In the genomic region with DNA sequence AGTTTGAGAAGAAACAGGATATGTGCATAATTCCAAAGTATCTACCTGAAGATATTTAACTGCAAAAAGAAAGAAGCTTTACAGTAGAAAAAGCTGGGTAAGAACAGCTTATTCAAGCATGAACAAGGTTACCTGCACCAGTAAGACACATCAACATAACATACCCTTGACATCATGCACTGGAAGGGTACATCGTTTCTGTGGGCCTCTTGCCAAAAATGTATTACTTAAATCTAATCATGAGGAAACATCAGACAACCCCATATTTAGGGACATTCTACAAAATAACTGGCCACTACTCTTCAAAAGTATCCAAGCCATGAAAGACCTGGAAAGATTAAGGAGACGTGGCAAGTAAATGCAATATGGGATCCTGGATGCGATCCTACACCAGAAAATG, we compare ENCODE assay signal across 21 cellular contexts. TPM values are rescaled to one million over a fixed set of nuclear protein-coding genes. Genes with fewer than 3 reads are reported as not detected.
DNase-seq lines count a peak whose midpoint lies in the region; ATAC-seq, FAIRE-seq and TF ChIP-seq lines count a peak whose summit lies in the region.
"Had no signal": no experiment of that assay in that cellular context is flagged by ENCODE, and none has a peak within 500 bp of the region (broad histone marks: within the 10 kb centered on the region; RNA-seq: fewer than 3 reads in every experiment).

No MANE protein-coding gene starts in this region.

- no peaks in the 10 kb centered on the region for H4K20me1 ChIP-seq in GM23248 (ENCODE audit: insufficient read depth)
- no peaks in the 10 kb centered on the region for H4K20me1 ChIP-seq in GM23338 (replicated peaks; ENCODE audit: insufficient read depth)
- H4K20me1 ChIP-seq: BLaER1 had no signal

- H3K9ac ChIP-seq in GM23248 = no peak overlapping the region
- H3K9ac ChIP-seq: BLaER1 had no signal

- H3K36me3 ChIP-seq in CD8-positive, alpha-beta T cell (ENCODE audit: insufficient read depth, low read length) = no peaks in the 10 kb centered on the region
- no peaks in the 10 kb centered on the region for H3K36me3 ChIP-seq in bronchial epithelial cell (ENCODE audit: control insufficient read depth, insufficient read depth, low read length)
- H3K36me3 ChIP-seq in GM23248 (ENCODE audit: low read depth) = no peaks in the 10 kb centered on the region
- no peaks in the 10 kb centered on the region for H3K36me3 ChIP-seq in GM23338 (ENCODE audit: insufficient read depth)
- H3K36me3 ChIP-seq: BLaER1, HAP-1 had no signal

- H3K79me2 ChIP-seq in GM23248 (ENCODE audit: insufficient read depth) (no peaks in the 10 kb centered on the region), GM23338 (replicated peaks; ENCODE audit: insufficient read depth) (no peaks in the 10 kb centered on the region)

- H3K27me3 Mint-ChIP-seq in activated CD8-positive, alpha-beta T cell treated with anti-CD3 and anti-CD28 coated beads for 36 hours = no peaks in the 10 kb centered on the region
- H3K27me3 Mint-ChIP-seq in activated CD8-positive, alpha-beta T cell treated with anti-CD3 and anti-CD28 coated beads, Interleukin-2, amount 10 ng/mL, durations not matched to agents 7 days and 5 days (ENCODE audit: low read depth) = no peaks in the 10 kb centered on the region
- no peaks in the 10 kb centered on the region for H3K27me3 Mint-ChIP-seq in CD8-positive, alpha-beta T cell (ENCODE audit: low read depth)
- no peaks in the 10 kb centered on the region for H3K27me3 Mint-ChIP-seq in naive thymus-derived CD8-positive, alpha-beta T cell
- peaks cover 2% of the 10 kb centered on the region for H3K27me3 Mint-ChIP-seq in GM23338 (ENCODE audit: insufficient read depth, low read depth, poor library complexity)

- no peaks in the 10 kb centered on the region for H3F3A ChIP-seq in GM23248 (ENCODE audit: insufficient read depth)
- H3F3A ChIP-seq in GM23338 (replicated peaks; ENCODE audit: low read depth) = no peaks in the 10 kb centered on the region

- intact Hi-C loops in activated CD8-positive, alpha-beta T cell treated with anti-CD3 and anti-CD28 coated beads for 36 hours (cut with micrococcal nuclease) = no loop called here
- intact Hi-C loops in CD8-positive, alpha-beta T cell (cut with DNase I, micrococcal nuclease) = no loop called here

- no peak for ATAC-seq in activated CD8-positive, alpha-beta T cell treated with anti-CD3 and anti-CD28 coated beads for 36 hours
- ATAC-seq in activated CD8-positive, alpha-beta T cell treated with anti-CD3 and anti-CD28 coated beads, Interleukin-2, amount 10 ng/mL, durations not matched to agents 7 days and 5 days = no peak
- no peak for ATAC-seq in CD8-positive, alpha-beta T cell
- no peak for ATAC-seq in naive thymus-derived CD8-positive, alpha-beta T cell
- ATAC-seq in GM19023 (IDR thresholded peaks at IDR 0.05; ENCODE audit: unreplicated experiment) = no peak
- no peak for ATAC-seq in GM23338
- ATAC-seq: HepG2 had no signal

- H3K27me3 ChIP-seq in CD8-positive, alpha-beta T cell (ENCODE audit: insufficient read depth, low read length) = no peaks in the 10 kb centered on the region
- H3K27me3 ChIP-seq in bronchial epithelial cell (ENCODE audit: control insufficient read depth, insufficient read depth, low read length) (no peaks in the 10 kb centered on the region), GM23248 (replicated peaks; ENCODE audit: insufficient read depth) (no peaks in the 10 kb centered on the region), GM23338 (ENCODE audit: insufficient read depth) (no peaks in the 10 kb centered on the region)
- H3K27me3 ChIP-seq: BLaER1 had no signal

- peaks cover 60% of the 10 kb centered on the region for H3K4me1 ChIP-seq in CD8-positive, alpha-beta T cell (ENCODE audit: insufficient read depth, low read length)
- H3K4me1 ChIP-seq in GM23248 (ENCODE audit: insufficient read depth) = no peaks in the 10 kb centered on the region
- H3K4me1 ChIP-seq in GM23338 (ENCODE audit: insufficient read depth) = no peaks in the 10 kb centered on the region

- no peak overlapping the region for H2AFZ ChIP-seq in GM23248
- H2AFZ ChIP-seq in GM23338 = no peak overlapping the region

- POLR2A ChIA-PET in activated CD8-positive, alpha-beta T cell treated with anti-CD3 and anti-CD28 coated beads for 36 hours (lab: Charles Lee) = interaction anchor here (0.7 to 4.2 kb wide), 2 partner anchors 19 to 107 kb away, joined by 3 to 34 read pairs; a partner anchor contains a TSS
- POLR2A ChIA-PET in activated CD8-positive, alpha-beta T cell treated with anti-CD3 and anti-CD28 coated beads, Interleukin-2, amount 10 ng/mL, durations not matched to agents 7 days and 5 days (lab: Charles Lee) = interaction anchor here (1.5 kb wide), 1 partner anchor 18 kb away, joined by 7 read pairs; no protein-coding TSS in a partner anchor
- POLR2A ChIA-PET in CD8-positive, alpha-beta T cell (lab: Charles Lee) = interaction anchor here (0.9 to 1.6 kb wide), 2 partner anchors 9 to 18 kb away, joined by 3 to 10 read pairs; a partner anchor contains a TSS
- POLR2A ChIA-PET in naive thymus-derived CD8-positive, alpha-beta T cell (lab: Charles Lee) = interaction anchor here (2.0 to 11.2 kb wide), 2 partner anchors 12 to 18 kb away, joined by 5 to 307 read pairs; a partner anchor contains a TSS

- no peak for FAIRE-seq in bronchial epithelial cell (lab: Jason Lieb, UNC)
- FAIRE-seq: D721Med, G401.6, GM12891, H1, HepG2, HTR-8/SVneo had no signal

- in situ Hi-C loops in GM23248 (cut with MboI) = no loop called here

- H3K27ac Mint-ChIP-seq in activated CD8-positive, alpha-beta T cell treated with anti-CD3 and anti-CD28 coated beads for 36 hours = peak overlapping the region; percentile 22
- H3K27ac Mint-ChIP-seq in activated CD8-positive, alpha-beta T cell treated with anti-CD3 and anti-CD28 coated beads, Interleukin-2, amount 10 ng/mL, durations not matched to agents 7 days and 5 days = no peak overlapping the region
- H3K27ac Mint-ChIP-seq in CD8-positive, alpha-beta T cell = peak overlapping the region; percentile 30
- peak overlapping the region in 9 of 10 donors; percentile 24 to 98 (median 93) for H3K27ac Mint-ChIP-seq in naive thymus-derived CD8-positive, alpha-beta T cell
- H3K27ac Mint-ChIP-seq in GM23338 = no peak overlapping the region

- no peak overlapping the region for H3K4me3 Mint-ChIP-seq in activated CD8-positive, alpha-beta T cell treated with anti-CD3 and anti-CD28 coated beads for 36 hours
- H3K4me3 Mint-ChIP-seq in activated CD8-positive, alpha-beta T cell treated with anti-CD3 and anti-CD28 coated beads, Interleukin-2, amount 10 ng/mL, durations not matched to agents 7 days and 5 days = no peak overlapping the region
- no peak overlapping the region for H3K4me3 Mint-ChIP-seq in CD8-positive, alpha-beta T cell
- peak overlapping the region in 1 of 10 donors; percentile 4 for H3K4me3 Mint-ChIP-seq in naive thymus-derived CD8-positive, alpha-beta T cell
- no peak overlapping the region for H3K4me3 Mint-ChIP-seq in GM23338

- peaks cover 70% of the 10 kb centered on the region for H3K4me1 Mint-ChIP-seq in activated CD8-positive, alpha-beta T cell treated with anti-CD3 and anti-CD28 coated beads for 36 hours (ENCODE audit: low read depth)
- H3K4me1 Mint-ChIP-seq in activated CD8-positive, alpha-beta T cell treated with anti-CD3 and anti-CD28 coated beads, Interleukin-2, amount 10 ng/mL, durations not matched to agents 7 days and 5 days (ENCODE audit: low read depth) = peaks cover 66% of the 10 kb centered on the region
- H3K4me1 Mint-ChIP-seq in CD8-positive, alpha-beta T cell (ENCODE audit: low read depth) = peaks cover 84% of the 10 kb centered on the region
- peaks cover 44 to 83% (median 74%) of the 10 kb centered on the region in 4 donors for H3K4me1 Mint-ChIP-seq in naive thymus-derived CD8-positive, alpha-beta T cell
- H3K4me1 Mint-ChIP-seq in GM23338 = no peaks in the 10 kb centered on the region

- peaks cover 4% of the 10 kb centered on the region for H3K9me3 Mint-ChIP-seq in activated CD8-positive, alpha-beta T cell treated with anti-CD3 and anti-CD28 coated beads for 36 hours
- no peaks in the 10 kb centered on the region for H3K9me3 Mint-ChIP-seq in activated CD8-positive, alpha-beta T cell treated with anti-CD3 and anti-CD28 coated beads, Interleukin-2, amount 10 ng/mL, durations not matched to agents 7 days and 5 days (ENCODE audit: insufficient read depth)
- H3K9me3 Mint-ChIP-seq in CD8-positive, alpha-beta T cell = no peaks in the 10 kb centered on the region
- H3K9me3 Mint-ChIP-seq in naive thymus-derived CD8-positive, alpha-beta T cell = peaks cover 0 to 8% (median 0%) of the 10 kb centered on the region in 9 donors
- no peaks in the 10 kb centered on the region for H3K9me3 Mint-ChIP-seq in GM23338

- DNase-seq in activated CD8-positive, alpha-beta T cell treated with anti-CD3 and anti-CD28 coated beads for 36 hours = no peak
- no peak for DNase-seq in activated CD8-positive, alpha-beta T cell treated with anti-CD3 and anti-CD28 coated beads, Interleukin-2, amount 10 ng/mL, durations not matched to agents 7 days and 5 days
- no peak for DNase-seq in CD8-positive, alpha-beta T cell
- peak; percentile 3 for DNase-seq in bronchial epithelial cell (ENCODE audit: low read depth)
- no peak for DNase-seq in naive thymus-derived CD8-positive, alpha-beta T cell
- no peak for DNase-seq in GM23248
- no peak for DNase-seq in GM23338 (ENCODE audit: low spot score)
- DNase-seq: COR-L47, DMS153, DMS79 treated with DMSO at 0.1 percent for 48 hours, EL had no signal

- CTCF ChIA-PET in activated CD8-positive, alpha-beta T cell treated with anti-CD3 and anti-CD28 coated beads for 36 hours (lab: Charles Lee) = interaction anchor here (1.2 kb wide), 1 partner anchor 18 kb away, joined by 4 read pairs; no protein-coding TSS in a partner anchor
- CTCF ChIA-PET in activated CD8-positive, alpha-beta T cell treated with anti-CD3 and anti-CD28 coated beads, Interleukin-2, amount 10 ng/mL, durations not matched to agents 7 days and 5 days (lab: Charles Lee) = interaction anchor here (1.6 to 4.3 kb wide), 2 partner anchors 19 to 24 kb away, joined by 3 to 30 read pairs; a partner anchor contains a TSS
- CTCF ChIA-PET in CD8-positive, alpha-beta T cell (lab: Charles Lee) = interaction anchor here (1.9 to 6.8 kb wide), 2 partner anchors 16 to 19 kb away, joined by 4 to 33 read pairs; a partner anchor contains a TSS

- WGBS in GM23248 (ENCODE audit: low coverage in 1 of 2, low lambda C conversion rate in 2 of 2, missing lambda C conversion rate in 2 of 2), 2 experiments = 46 to 58% methylated on average over 3 of the region's 3 CpGs

- TF ChIP-seq CTCF in activated CD8-positive, alpha-beta T cell treated with anti-CD3 and anti-CD28 coated beads for 36 hours (IDR thresholded peaks at IDR 0.05) = no peak
- no peak for TF ChIP-seq CTCF in CD8-positive, alpha-beta T cell (IDR thresholded peaks at IDR 0.05)
- TF ChIP-seq CTCF in bronchial epithelial cell (IDR thresholded peaks at IDR 0.05; ENCODE audit: insufficient read depth, low read length, severe bottlenecking) = no peak
- TF ChIP-seq CTCF in GM23338 (conservative IDR thresholded peaks at IDR 0.05; ENCODE audit: low read depth in 2 of 2) = no peak

- no peaks in the 10 kb centered on the region for H3K9me2 ChIP-seq in GM23248 (ENCODE audit: insufficient read depth)
- peaks cover 3% of the 10 kb centered on the region; the same call in 1 of the 2 replicates for H3K9me2 ChIP-seq in GM23338 (ENCODE audit: insufficient read depth)

- no peak overlapping the region for H3K4me3 ChIP-seq in CD8-positive, alpha-beta T cell (ENCODE audit: low read depth, low read length)
- H3K4me3 ChIP-seq in bronchial epithelial cell (ENCODE audit: low read depth, low read length) (no peak overlapping the region), GM23248 (no peak overlapping the region), GM23338 (no peak overlapping the region)
- H3K4me3 ChIP-seq: BLaER1, HAP-1 had no signal

- H3K4me2 ChIP-seq in GM23248 (ENCODE audit: unreplicated experiment) = no peak overlapping the region
- H3K4me2 ChIP-seq in GM23338 = no peak overlapping the region
- H3K4me2 ChIP-seq: BLaER1 had no signal

- peaks cover 30% of the 10 kb centered on the region for H3K36me3 Mint-ChIP-seq in activated CD8-positive, alpha-beta T cell treated with anti-CD3 and anti-CD28 coated beads for 36 hours (ENCODE audit: low read depth)
- H3K36me3 Mint-ChIP-seq in activated CD8-positive, alpha-beta T cell treated with anti-CD3 and anti-CD28 coated beads, Interleukin-2, amount 10 ng/mL, durations not matched to agents 7 days and 5 days (ENCODE audit: low read depth) = peaks cover 17% of the 10 kb centered on the region
- peaks cover 8% of the 10 kb centered on the region for H3K36me3 Mint-ChIP-seq in CD8-positive, alpha-beta T cell
- H3K36me3 Mint-ChIP-seq in naive thymus-derived CD8-positive, alpha-beta T cell = peaks cover 0 to 10% (median 0%) of the 10 kb centered on the region in 3 donors
- no peaks in the 10 kb centered on the region for H3K36me3 Mint-ChIP-seq in GM23338 (ENCODE audit: low read depth)

- H3K9me3 ChIP-seq in CD8-positive, alpha-beta T cell (ENCODE audit: low read length) = no peaks in the 10 kb centered on the region
- H3K9me3 ChIP-seq in GM23248 (ENCODE audit: low read depth) = no peaks in the 10 kb centered on the region
- H3K9me3 ChIP-seq: BLaER1, HAP-1 had no signal

- no peak overlapping the region for H3K27ac ChIP-seq in CD8-positive, alpha-beta T cell (ENCODE audit: low read depth, low read length)
- H3K27ac ChIP-seq in GM23248 (no peak overlapping the region), GM23338 (ENCODE audit: low read depth) (no peak overlapping the region)
- H3K27ac ChIP-seq: 22Rv1, BLaER1 had no signal

RNA-seq across cellular contexts. Expression of a gene that starts 18.9 kb away (rescaled TPM):
- 10 to 100 TPM; 15.5 to 15.8 TPM for total RNA-seq in activated CD8-positive, alpha-beta T cell treated with anti-CD3 and anti-CD28 coated beads for 36 hours
- total RNA-seq in activated CD8-positive, alpha-beta T cell treated with anti-CD3 and anti-CD28 coated beads, Interleukin-2, amount 10 ng/mL, durations not matched to agents 7 days and 5 days = 10 to 100 TPM; 10.2 to 10.7 TPM
- 10 to 100 TPM; 14.7 to 15.1 TPM for total RNA-seq in CD8-positive, alpha-beta T cell
- total RNA-seq in bronchial epithelial cell = 2.4 and 3.1 TPM in 2 replicates
- 10 to 100 TPM; 32.2 to 32.6 TPM for total RNA-seq in naive thymus-derived CD8-positive, alpha-beta T cell
- 10 to 100 TPM; 26.1 to 26.6 (median 26.2) TPM for polyA plus RNA-seq in naive thymus-derived CD8-positive, alpha-beta T cell
- 0.13 and 3.7 TPM in 2 replicates for total RNA-seq in GM23248 (2014; rRNA removed; shearing (Covaris generic))
- polyA plus RNA-seq in GM23248 (2016; fragmentation: Nextera tagmentation; extraction: Ambion mirVana) = 2.9 and 3.5 TPM in 2 replicates
- total RNA-seq in GM23338 (2014; rRNA removed; shearing (Covaris generic)) = 1.5 and 2.6 TPM in 2 replicates
- 2.9 and 3.2 TPM in 2 replicates for polyA plus RNA-seq in GM23338 (2016; fragmentation: Nextera tagmentation; extraction: Ambion mirVana)

Comparison
In these comparisons a context has a peak if more than half of its experiments do, and no peak if none do; other contexts are left out.
1. H3K27ac Mint-ChIP-seq: peak in activated CD8-positive, alpha-beta T cell treated with anti-CD3 and anti-CD28 coated beads for 36 hours (single experiment), CD8-positive, alpha-beta T cell (single experiment) and naive thymus-derived CD8-positive, alpha-beta T cell (9 of 10); none in activated CD8-positive, alpha-beta T cell treated with anti-CD3 and anti-CD28 coated beads, Interleukin-2, amount 10 ng/mL, durations not matched to agents 7 days and 5 days (single experiment) and GM23338 (single experiment).